In the genomic region with DNA sequence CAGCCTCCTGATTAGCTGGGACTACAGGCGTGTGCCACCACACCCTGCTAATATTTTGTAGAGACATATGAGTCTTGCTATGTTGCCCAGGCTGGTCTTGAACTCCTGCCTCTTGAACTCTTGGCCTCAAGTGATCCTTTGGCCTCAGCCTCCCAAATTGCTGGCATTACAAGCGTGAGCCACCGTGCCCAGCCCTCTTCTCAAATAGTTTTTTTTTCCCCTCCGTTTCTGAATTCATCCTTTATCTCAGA, we compare ENCODE assay signal across 17 cellular contexts. TPM values are rescaled to one million over a fixed set of nuclear protein-coding genes. Genes with fewer than 3 reads are reported as not detected.
DNase-seq lines count a peak whose midpoint lies in the region; ATAC-seq, FAIRE-seq and TF ChIP-seq lines count a peak whose summit lies in the region.
"Had no signal": no experiment of that assay in that cellular context is flagged by ENCODE, and none has a peak within 500 bp of the region (broad histone marks: within the 10 kb centered on the region; RNA-seq: fewer than 3 reads in every experiment).

No MANE protein-coding gene starts in this region.

- no peak for ATAC-seq in Right ventricle myocardium inferior
- no peak for ATAC-seq in heart right ventricle
- no peak for ATAC-seq in K562
- ATAC-seq in activated CD4-positive, CD25-positive, alpha-beta regulatory T cell treated with anti-CD3 and anti-CD28 coated beads, Interleukin-2, amount 50 U/mL, for 24 hours = no peak
- ATAC-seq in effector memory CD8-positive, alpha-beta T cell (replicated peaks) = no peak
- ATAC-seq: GM23338 had no signal

- no peak for TF ChIP-seq RAD21 in K562 (CRISPR knock-in tag; conservative IDR thresholded peaks at IDR 0.05 in 1 of 2, IDR thresholded peaks at IDR 0.05 in 1 of 2)

- H3K27me3 ChIP-seq in heart right ventricle (peaks cover 35 to 87% (median 70%) of the 10 kb centered on the region in 7 donors), K562 (ENCODE audit: control insufficient read depth in 2 of 2, insufficient read depth in 2 of 2, low read length in 2 of 2) (peaks cover 0 to 9% of the 10 kb centered on the region in 2 experiments; a peak in 2 of 5 replicates)

- TF ChIP-seq CTCF in heart right ventricle (IDR thresholded peaks at IDR 0.05) = no peak
- no peak for TF ChIP-seq CTCF in K562 (IDR thresholded peaks at IDR 0.05 in 2 of 3, conservative IDR thresholded peaks at IDR 0.05 in 1 of 3; ENCODE audit: insufficient read depth in 2 of 3, low read depth in 1 of 3, low read length in 3 of 3)

- H3K4me3 Mint-ChIP-seq in IgD-negative memory B cell = peak overlapping the region in 3 of 4 donors; percentile 12 to 98 (median 49)
- no peak overlapping the region for H3K4me3 Mint-ChIP-seq in effector memory CD8-positive, alpha-beta T cell
- H3K4me3 Mint-ChIP-seq: CD4-positive, alpha-beta T cell; GM23338 had no signal

- H3K9me3 Mint-ChIP-seq in IgD-negative memory B cell = peaks cover 0 to 2% (median 0%) of the 10 kb centered on the region in 3 donors
- H3K9me3 Mint-ChIP-seq in effector memory CD8-positive, alpha-beta T cell = no peaks in the 10 kb centered on the region
- H3K9me3 Mint-ChIP-seq: CD4-positive, alpha-beta T cell; GM23338 had no signal

- H3K9ac ChIP-seq in K562 (ENCODE audit: insufficient read depth in 1 of 2, low read depth in 2 of 2, low read length in 2 of 2) = peak overlapping the region; percentile 12 to 90; a peak in 1 of 4 replicates

- peak overlapping the region; percentile 87 for H2AFZ ChIP-seq in K562 (ENCODE audit: low read depth, low read length)
- H2AFZ ChIP-seq: GM23338 had no signal

- H3K27ac ChIP-seq in heart right ventricle (no peak overlapping the region), K562 (ENCODE audit: extremely low read depth, low read depth, low read length) (peak overlapping the region; percentile 11; the same call in 1 of the 3 replicates)
- H3K27ac ChIP-seq: 22Rv1 had no signal

- no peaks in the 10 kb centered on the region for H3K9me1 ChIP-seq in K562 (ENCODE audit: control insufficient read depth, insufficient read depth, low read length)

- no peak for TF ChIP-seq EP300 in K562 (IDR thresholded peaks at IDR 0.05; ENCODE audit: low read length)

- H3K27ac Mint-ChIP-seq in IgD-negative memory B cell = peak overlapping the region in 1 of 3 donors; percentile 33
- no peak overlapping the region for H3K27ac Mint-ChIP-seq in effector memory CD8-positive, alpha-beta T cell
- H3K27ac Mint-ChIP-seq: CD4-positive, alpha-beta T cell; GM23338 had no signal

- TF ChIP-seq POLR2A in K562 (conservative IDR thresholded peaks at IDR 0.05) = no peak

- H3K9me3 ChIP-seq in heart right ventricle (no peaks in the 10 kb centered on the region), K562 (replicated peaks; ENCODE audit: control insufficient read depth, insufficient read depth, low read depth, low read length) (no peaks in the 10 kb centered on the region)

- peak; percentile 22 for DNase-seq in Right ventricle myocardium inferior (ENCODE audit: missing footprints)
- no peak for DNase-seq in heart right ventricle
- no peak for DNase-seq in K562 (ENCODE audit: extremely low read depth in 1 of 4, low spot score in 3 of 4)
- DNase-seq in effector memory CD8-positive, alpha-beta T cell = no peak
- DNase-seq in NCI-H345 treated with DMSO at 0.1 percent for 48 hours (lab: John Stamatoyannopoulos, UW; ENCODE audit: unreplicated experiment) = no peak
- no peak for DNase-seq in glomerular visceral epithelial cell (ENCODE audit: extremely low spot score)
- DNase-seq: C1 segment of cervical spinal cord; CD4-positive, alpha-beta T cell; DMS79; EL; IMR-90 had no signal

- WGBS in heart right ventricle, 2 donors = 59 to 67% methylated on average over 4 of the region's 4 CpGs
- 14% methylated on average over 4 of the region's 4 CpGs for WGBS in K562 (ENCODE audit: insufficient coverage, low coverage, missing lambda C conversion rate)

- CTCF ChIA-PET in K562 (lab: Yijun Ruan, JAX; ENCODE audit: low intra/inter-chr PET ratio) = interaction anchor here (0.7 kb wide), 1 partner anchor 15 kb away, joined by 4 read pairs; no protein-coding TSS in a partner anchor

- 0 out of 2 replicates have a peak, but pooled peaks cover 3% of the 10 kb centered on the region for H4K20me1 ChIP-seq in K562 (replicated peaks; ENCODE audit: control insufficient read depth, insufficient read depth, low read length)

- H3K36me3 ChIP-seq in heart right ventricle (no peaks in the 10 kb centered on the region), K562 (ENCODE audit: control insufficient read depth, insufficient read depth, low read length) (no peaks in the 10 kb centered on the region)

- peaks cover 21 to 30% (median 24%) of the 10 kb centered on the region in 3 donors for H3K4me1 Mint-ChIP-seq in IgD-negative memory B cell
- peaks cover 3 to 8% of the 10 kb centered on the region in 2 donors for H3K4me1 Mint-ChIP-seq in effector memory CD8-positive, alpha-beta T cell (ENCODE audit: low read depth in 2 of 2)

- peaks cover 71% of the 10 kb centered on the region for H3K27me3 Mint-ChIP-seq in IgD-negative memory B cell
- H3K27me3 Mint-ChIP-seq in effector memory CD8-positive, alpha-beta T cell = peaks cover 68 to 91% of the 10 kb centered on the region in 2 donors

- peak overlapping the region; percentile 36 for H3K4me2 ChIP-seq in K562 (ENCODE audit: insufficient read depth, low read length)
- H3K4me2 ChIP-seq: GM23338 had no signal

- H3K4me1 ChIP-seq in heart right ventricle (peaks cover 0 to 29% (median 18%) of the 10 kb centered on the region in 9 donors), K562 (replicated peaks in 1 of 2; ENCODE audit: control insufficient read depth in 2 of 2, insufficient read depth in 2 of 2, low read length in 2 of 2) (peaks cover 38 to 80% of the 10 kb centered on the region in 2 experiments)

- peaks cover 3% of the 10 kb centered on the region for H3K36me3 Mint-ChIP-seq in IgD-negative memory B cell
- H3K36me3 Mint-ChIP-seq in effector memory CD8-positive, alpha-beta T cell (ENCODE audit: insufficient read depth) = peaks cover 5% of the 10 kb centered on the region

- in situ Hi-C loops in K562 (cut with MboI) = no loop called here

- H3K79me2 ChIP-seq in K562 (ENCODE audit: control insufficient read depth, insufficient read depth, low read length) = no peaks in the 10 kb centered on the region

- POLR2A ChIA-PET in K562 (lab: Yijun Ruan, JAX) = interaction anchor here (0.6 to 12.4 kb wide), 16 partner anchors 9 to 1274 kb away, joined by 3 to 205 read pairs (median 6); a partner anchor contains a TSS

- no TSS peak for BruUV-seq in K562 (replicated peaks; lab: Mats Ljungman, UMichigan)

- H3K4me3 ChIP-seq in heart right ventricle (no peak overlapping the region), K562 (no peak overlapping the region)
- H3K4me3 ChIP-seq: GM23338 had no signal

- intact Hi-C loops in Right ventricle myocardium inferior (cut with DNase I) (no loop called here), heart right ventricle (cut with DNase I) (loop anchor here in 1 of 10 donors (10.0 kb wide), 1 partner anchor 72 kb away; no protein-coding TSS in a partner anchor), K562 (cut with micrococcal nuclease) (no loop called here)

- FAIRE-seq in K562 (lab: Jason Lieb, UNC) = no peak
- FAIRE-seq: G401.6 had no signal

RNA-seq across cellular contexts. Expression of a gene that starts 11.8 kb away (rescaled TPM):
- total RNA-seq in Right ventricle myocardium inferior (3.6 TPM), heart right ventricle (1 to 10 TPM in 5 of 10 donors, under 1 TPM in 5; 0.53 to 1.8 (median 1.0) TPM), K562 (2014; rRNA removed) (8.9 and 14.0 TPM in 2 replicates), K562 (2014; rRNA removed; fragmentation: Illumina TruSeq; extraction: Trizol) (2.1 and 2.6 TPM in 2 replicates), K562 (2015; rRNA removed; fragmentation: Illumina TruSeq; extraction: Trizol) (3.5 and 3.9 TPM in 2 replicates), K562 (2021) (34.2 and 35.0 TPM in 2 replicates)
- polyA plus RNA-seq in heart right ventricle (1 to 10 TPM in 1 of 2 donors, under 1 TPM in 1; 0.61 to 1.0 TPM), IgD-negative memory B cell (not detected), K562 (2011; rRNA removed) (2.5 and 9.5 TPM in 2 replicates), K562 (2014; fragmentation: Illumina TruSeq; extraction: Trizol) (8.0 and 12.8 TPM in 2 replicates), K562 (2014; fragmentation: Nextera tagmentation; extraction: Ambion mirVana) (under 1 TPM; 0.07 to 0.11 TPM), K562 (2014; rRNA removed) (14.7 and 17.1 TPM in 2 replicates)
- total RNA-seq in K562 (2011; cell fraction: chromatin; rRNA removed; ENCODE audit: low replicate concordance) = 31.9 and 90.7 TPM in 2 replicates
- total RNA-seq in K562 (2011; cell fraction: nucleolus; rRNA removed) = 41.9 and 52.4 TPM in 2 replicates
- 40.6 and 47.0 TPM in 2 replicates for total RNA-seq in K562 (2011; cell fraction: nucleoplasm; rRNA removed)
- 5.8 and 7.7 TPM in 2 replicates for polyA plus RNA-seq in K562 (2011; cell fraction: cytosol; rRNA removed)
- 55.1 and 87.1 TPM in 2 replicates for polyA plus RNA-seq in K562 (2011; cell fraction: nucleus; rRNA removed)
- 12.4 and 14.0 TPM in 2 replicates for polyA plus RNA-seq in K562 (2012)
- 2.2 and 5.5 TPM in 2 replicates for polyA minus RNA-seq in K562 (2011; rRNA and poly(A)+ RNA removed)
- 5.4 and 22.9 TPM in 2 replicates for polyA minus RNA-seq in K562 (2011; cell fraction: cytosol; rRNA and poly(A)+ RNA removed)
- polyA minus RNA-seq in K562 (2011; cell fraction: nucleus; rRNA and poly(A)+ RNA removed) = 20.1 and 45.7 TPM in 2 replicates
- total RNA-seq: CD4-positive, alpha-beta T cell; HT-29; IMR-90 had no signal

RNA-seq across cellular contexts. Expression of a gene that starts 49.0 kb away (rescaled TPM):
- total RNA-seq in Right ventricle myocardium inferior (not detected), heart right ventricle (10 to 100 TPM in 1 of 10 donors, 1 to 10 TPM in 3, not detected in 6; 5.3 to 13.4 (median 6.4) TPM), K562 (2014; rRNA removed) (85.2 and 90.0 TPM in 2 replicates), K562 (2014; rRNA removed; fragmentation: Illumina TruSeq; extraction: Trizol) (2.1 and 2.8 TPM in 2 replicates), K562 (2015; rRNA removed; fragmentation: Illumina TruSeq; extraction: Trizol) (1.6 and 5.2 TPM in 2 replicates), K562 (2021) (139 and 162 TPM in 2 replicates)
- polyA plus RNA-seq in heart right ventricle (10 to 100 TPM; 12.4 to 56.1 TPM), IgD-negative memory B cell (2.0 TPM), K562 (2011; rRNA removed) (9.2 and 33.6 TPM in 2 replicates), K562 (2014; fragmentation: Illumina TruSeq; extraction: Trizol) (1.6 and 15.2 TPM in 2 replicates), K562 (2014; fragmentation: Nextera tagmentation; extraction: Ambion mirVana) (1 to 10 TPM in 1 of 2 experiments, under 1 TPM in 1; 0.69 to 1.1 TPM), K562 (2014; rRNA removed) (110 and 150 TPM in 2 replicates)
- 12.5 and 89.3 TPM in 2 replicates for total RNA-seq in K562 (2011; cell fraction: chromatin; rRNA removed; ENCODE audit: low replicate concordance)
- 145 and 149 TPM in 2 replicates for total RNA-seq in K562 (2011; cell fraction: nucleolus; rRNA removed)
- 44.7 and 52.3 TPM in 2 replicates for total RNA-seq in K562 (2011; cell fraction: nucleoplasm; rRNA removed)
- 60.0 and 286 TPM in 2 replicates for polyA plus RNA-seq in K562 (2011; cell fraction: cytosol; rRNA removed)
- 103 and 165 TPM in 2 replicates for polyA plus RNA-seq in K562 (2011; cell fraction: nucleus; rRNA removed)
- 49.9 and 97.0 TPM in 2 replicates for polyA plus RNA-seq in K562 (2012)
- 2.4 and 2.8 TPM in 2 replicates for polyA minus RNA-seq in K562 (2011; rRNA and poly(A)+ RNA removed)
- 43.2 and 113 TPM in 2 replicates for polyA minus RNA-seq in K562 (2011; cell fraction: cytosol; rRNA and poly(A)+ RNA removed)
- polyA minus RNA-seq in K562 (2011; cell fraction: nucleus; rRNA and poly(A)+ RNA removed) = 19.4 and 37.3 TPM in 2 replicates
- total RNA-seq: HT-29 had no signal

RNA-seq across cellular contexts. Expression of a gene that starts 58.0 kb away (rescaled TPM):
- total RNA-seq in Right ventricle myocardium inferior = 120 TPM
- total RNA-seq in heart right ventricle = 100 to 1,000 TPM in 8 of 10 donors, 10 to 100 TPM in 2; 60.9 to 218 (median 144) TPM
- polyA plus RNA-seq in heart right ventricle = 100 to 1,000 TPM in 1 of 2 donors, 10 to 100 TPM in 1; 56.5 to 104 TPM
- 0.43 TPM for polyA plus RNA-seq in IgD-negative memory B cell
- total RNA-seq in K562 (2011; cell fraction: chromatin; rRNA removed; ENCODE audit: low replicate concordance) = 625 and 1,610 TPM in 2 replicates
- 538 and 650 TPM in 2 replicates for total RNA-seq in K562 (2011; cell fraction: nucleolus; rRNA removed)
- 407 and 495 TPM in 2 replicates for total RNA-seq in K562 (2011; cell fraction: nucleoplasm; rRNA removed)
- 116 and 125 TPM in 2 replicates for total RNA-seq in K562 (2014; rRNA removed)
- total RNA-seq in K562 (2014; rRNA removed; fragmentation: Illumina TruSeq; extraction: Trizol) = 92.5 and 94.6 TPM in 2 replicates
- total RNA-seq in K562 (2015; rRNA removed; fragmentation: Illumina TruSeq; extraction: Trizol) = 28.1 and 34.9 TPM in 2 replicates
- total RNA-seq in K562 (2021) = 177 and 195 TPM in 2 replicates
- polyA plus RNA-seq in K562 (2011; rRNA removed) = 119 and 238 TPM in 2 replicates
- 143 and 156 TPM in 2 replicates for polyA plus RNA-seq in K562 (2011; cell fraction: cytosol; rRNA removed)
- 671 and 957 TPM in 2 replicates for polyA plus RNA-seq in K562 (2011; cell fraction: nucleus; rRNA removed)
- polyA plus RNA-seq in K562 (2012) = 122 and 123 TPM in 2 replicates
- 135 and 164 TPM in 2 replicates for polyA plus RNA-seq in K562 (2014; fragmentation: Illumina TruSeq; extraction: Trizol)
- polyA plus RNA-seq in K562 (2014; fragmentation: Nextera tagmentation; extraction: Ambion mirVana) = 1 to 10 TPM in 1 of 2 experiments, under 1 TPM in 1; 0.03 to 1.9 TPM
- 129 and 135 TPM in 2 replicates for polyA plus RNA-seq in K562 (2014; rRNA removed)
- 306 and 458 TPM in 2 replicates for polyA minus RNA-seq in K562 (2011; rRNA and poly(A)+ RNA removed)
- 83.2 and 205 TPM in 2 replicates for polyA minus RNA-seq in K562 (2011; cell fraction: cytosol; rRNA and poly(A)+ RNA removed)
- 284 and 666 TPM in 2 replicates for polyA minus RNA-seq in K562 (2011; cell fraction: nucleus; rRNA and poly(A)+ RNA removed)
- total RNA-seq: HT-29 had no signal

Comparison
In these comparisons a context has a peak if more than half of its experiments do, and no peak if none do; other contexts are left out.
1. H3K4me3 Mint-ChIP-seq: peak in IgD-negative memory B cell (3 of 4); none in effector memory CD8-positive, alpha-beta T cell (0 of 2).